8 cellular contexts compared by ENCODE assay signal in the genomic region with DNA sequence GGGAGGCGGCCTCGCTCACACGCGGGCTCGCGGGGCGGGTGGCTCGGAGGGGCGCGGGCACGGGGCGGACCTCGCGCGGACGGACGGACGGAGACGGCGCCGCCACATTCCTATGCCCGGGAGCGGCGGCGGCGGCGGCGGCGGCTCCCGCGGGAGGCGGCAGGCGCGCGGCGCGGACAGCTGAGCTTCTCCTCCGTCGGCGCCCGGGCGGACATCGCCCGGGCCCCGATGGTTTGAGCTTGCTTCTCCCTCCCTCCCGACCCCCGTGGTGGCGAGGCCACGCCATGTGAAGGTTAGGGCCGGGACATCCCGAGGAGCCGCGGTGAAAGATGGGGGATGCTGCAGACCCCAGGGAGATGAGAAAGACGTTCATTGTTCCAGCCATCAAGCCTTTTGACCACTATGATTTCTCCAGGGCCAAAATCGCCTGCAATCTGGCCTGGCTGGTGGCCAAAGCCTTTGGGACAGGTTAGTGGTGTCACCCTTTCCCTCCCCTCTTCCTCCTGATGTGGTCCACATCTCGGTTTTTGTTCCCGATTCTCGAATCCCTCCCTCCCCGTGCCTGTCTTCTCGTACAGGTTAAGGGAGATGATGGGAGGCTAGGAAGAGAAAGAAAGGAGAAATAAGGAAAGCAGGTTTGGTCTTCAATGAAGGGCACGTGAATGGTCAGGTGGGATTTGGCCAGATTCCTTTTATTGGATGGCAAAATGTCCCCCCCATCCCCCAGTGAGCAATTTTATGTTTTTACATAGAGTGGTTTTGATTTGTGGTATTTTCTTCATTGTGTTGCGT. TPM values are rescaled to one million over a fixed set of nuclear protein-coding genes. Genes with fewer than 3 reads are reported as not detected.
DNase-seq lines count a peak whose midpoint lies in the region; TF ChIP-seq lines count a peak whose summit lies in the region.

No MANE protein-coding gene starts in this region.

- peak overlapping the region; percentile 83 to 91 (median 89) for H3K4me3 ChIP-seq in thyroid gland (replicated peaks in 1 of 3)

- no peaks in the 10 kb centered on the region for H3K36me3 ChIP-seq in thyroid gland

- H3K4me3 Mint-ChIP-seq in HFFc6 = peak overlapping the region; percentile 100
- peak overlapping the region; percentile 99 for H3K4me3 Mint-ChIP-seq in dendritic cell treated with granulocyte-macrophage colony-stimulating factor and Interleukin-4, amounts not matched to agents 40 ng/mL and 50 ng/mL, for 4 days

- H3K27me3 Mint-ChIP-seq in HFFc6 (ENCODE audit: insufficient read depth) = peaks cover 6% of the 10 kb centered on the region
- H3K27me3 Mint-ChIP-seq in dendritic cell treated with granulocyte-macrophage colony-stimulating factor and Interleukin-4, amounts not matched to agents 40 ng/mL and 50 ng/mL, for 4 days = peaks cover 25% of the 10 kb centered on the region

- H3K9me3 ChIP-seq in thyroid gland = no peaks in the 10 kb centered on the region

- intact Hi-C loops in dendritic cell treated with granulocyte-macrophage colony-stimulating factor and Interleukin-4, amounts not matched to agents 40 ng/mL and 50 ng/mL, for 4 days (cut with micrococcal nuclease) = loop anchor here (5.0 to 10.0 kb wide), 3 partner anchors 65 to 117 kb away; a partner anchor contains a TSS
- intact Hi-C loops in thyroid gland (cut with DNase I) = loop anchor here (5.0 to 10.0 kb wide), 3 partner anchors 55 to 115 kb away; a partner anchor contains a TSS

- H3K9me3 Mint-ChIP-seq in HFFc6 = no peaks in the 10 kb centered on the region
- no peaks in the 10 kb centered on the region for H3K9me3 Mint-ChIP-seq in dendritic cell treated with granulocyte-macrophage colony-stimulating factor and Interleukin-4, amounts not matched to agents 40 ng/mL and 50 ng/mL, for 4 days

- peaks cover 19% of the 10 kb centered on the region for H3K36me3 Mint-ChIP-seq in HFFc6 (ENCODE audit: low read depth)
- peaks cover 8% of the 10 kb centered on the region for H3K36me3 Mint-ChIP-seq in dendritic cell treated with granulocyte-macrophage colony-stimulating factor and Interleukin-4, amounts not matched to agents 40 ng/mL and 50 ng/mL, for 4 days (ENCODE audit: low read depth)

- 1 to 2% methylated on average over 11 to 14 of the region's 62 CpGs for WGBS in thyroid gland, 2 donors

- peak; percentile 20 for DNase-seq in NCI-H2196 (lab: John Stamatoyannopoulos, UW; ENCODE audit: unreplicated experiment)
- no peak for DNase-seq in NCI-H2196 treated with DMSO at 0.1 percent for 48 hours (lab: John Stamatoyannopoulos, UW; ENCODE audit: unreplicated experiment)
- DNase-seq in HFFc6 = no peak
- peak; percentile 22 to 35 for DNase-seq in lung microvascular endothelial cell (ENCODE audit: low read depth in 2 of 2)
- peak; percentile 89 to 90 for DNase-seq in thyroid gland
- DNase-seq in activated effector memory CD4-positive, alpha-beta T cell treated with Interleukin-2 at 50 U/mL for 16 hours = no peak

- no peak for TF ChIP-seq CTCF in HFFc6 (IDR thresholded peaks at IDR 0.05)
- TF ChIP-seq CTCF in thyroid gland (IDR thresholded peaks at IDR 0.05) = no peak

- peak overlapping the region; percentile 99 to 100 (median 100) for H3K27ac ChIP-seq in thyroid gland

- peaks cover 50% of the 10 kb centered on the region for H3K4me1 Mint-ChIP-seq in HFFc6 (ENCODE audit: low read depth)
- peaks cover 49% of the 10 kb centered on the region for H3K4me1 Mint-ChIP-seq in dendritic cell treated with granulocyte-macrophage colony-stimulating factor and Interleukin-4, amounts not matched to agents 40 ng/mL and 50 ng/mL, for 4 days (ENCODE audit: low read depth)

- peak in 1 of 2 donors; percentile 45 for TF ChIP-seq POLR2A in thyroid gland (IDR thresholded peaks at IDR 0.05)

- peak overlapping the region; percentile 100 for H3K27ac Mint-ChIP-seq in HFFc6
- peak overlapping the region; percentile 100 for H3K27ac Mint-ChIP-seq in dendritic cell treated with granulocyte-macrophage colony-stimulating factor and Interleukin-4, amounts not matched to agents 40 ng/mL and 50 ng/mL, for 4 days

- peaks cover 25 to 36% of the 10 kb centered on the region in 2 donors for H3K4me1 ChIP-seq in thyroid gland

- H3K27me3 ChIP-seq in thyroid gland = no peaks in the 10 kb centered on the region

TF ChIP-seq in PFSK-1, 5 proteins besides CTCF, POLR2A, EP300 and RAD21:
- TF ChIP-seq FOXP2 (optimal IDR thresholded peaks at IDR 0.05; ENCODE audit: borderline replicate concordance, extremely low read depth, extremely low read length, insufficient read depth) = peak; percentile 10
- TF ChIP-seq TAF1 (IDR thresholded peaks at IDR 0.05; ENCODE audit: borderline replicate concordance, insufficient read depth, low read length) = no peak

RNA-seq across cellular contexts. Expression of a gene that starts 1.0 kb away (rescaled TPM):
- 10 to 100 TPM; 30.2 to 35.6 (median 33.3) TPM for total RNA-seq in HFFc6 (2021; fragmentation: NEBNext Ultra II Directional; extraction: Animal tissue kit (Norgen Biotek cat#: 25700))
- polyA plus RNA-seq in PFSK-1 (2012; ENCODE audit: insufficient read length, low read depth) = 8.6 TPM
- total RNA-seq in lung microvascular endothelial cell = 21.4 and 26.0 TPM in 2 replicates
- total RNA-seq in thyroid gland = 10 to 100 TPM; 36.3 to 53.5 (median 41.8) TPM

Comparison
In these comparisons a context has a peak if more than half of its experiments do, and no peak if none do; other contexts are left out.
1. DNase-seq: peak in NCI-H2196 (single experiment), lung microvascular endothelial cell (2 of 2) and thyroid gland (2 of 2); none in NCI-H2196 treated with DMSO at 0.1 percent for 48 hours (single experiment), HFFc6 (single experiment) and activated effector memory CD4-positive, alpha-beta T cell treated with Interleukin-2 at 50 U/mL for 16 hours (single experiment).